Comparison of ENCODE assay signal across 1 cellular context in genomic region chr11:10004526-10005113, GRCh38.
TF ChIP-seq lines count a peak whose summit lies in the region.

No MANE protein-coding gene starts in this region.

TF ChIP-seq in H1, 55 proteins besides CTCF, POLR2A, EP300 and RAD21 (continued from another document):
- no peak for TF ChIP-seq CHD7 (IDR thresholded peaks at IDR 0.05; ENCODE audit: insufficient replicate concordance, low read length)
